ENCODE assay signal across 8 cellular contexts in genomic region chr11:95066721-95067041, GRCh38. TPM values are rescaled to one million over a fixed set of nuclear protein-coding genes. Genes with fewer than 3 reads are reported as not detected.
DNase-seq lines count a peak whose midpoint lies in the region; ATAC-seq, FAIRE-seq and TF ChIP-seq lines count a peak whose summit lies in the region.

Gene SRSF8, plus strand, starts transcription at chr11:95066919. Its CDS starts 308 bp downstream, at chr11:95067227.

- POLR2A ChIA-PET in AG04450 (lab: Yijun Ruan, JAX): interaction anchor here (0.6 to 2.6 kb wide), 8 partner anchors 10 to 1323 kb away, joined by 3 to 12 read pairs (median 4); partner anchors contain the start of genes CCDC82, CWC15, JRKL and KDM4D

- peak within 1 kb of the TSS; percentile 83 for H3K27ac ChIP-seq in AG04450 (ENCODE audit: low read depth, low read length)
- H3K27ac ChIP-seq in fibroblast of lung (ENCODE audit: insufficient read depth, low read length): peak within 1 kb of the TSS; percentile 82
- no peak within 1 kb of the TSS for H3K27ac ChIP-seq in neutrophil

- H3K79me2 ChIP-seq in fibroblast of lung (ENCODE audit: control insufficient read depth, insufficient read depth, low read length): peaks cover 15% of the 10 kb centered on the region

- H3K9me3 ChIP-seq in AG04450 (ENCODE audit: control insufficient read depth, insufficient read depth, low read length): no peaks in the 10 kb centered on the region
- H3K9me3 ChIP-seq in fibroblast of lung (ENCODE audit: control insufficient read depth, insufficient read depth, low read depth, low read length): no peaks in the 10 kb centered on the region
- no peaks in the 10 kb centered on the region for H3K9me3 ChIP-seq in neutrophil

- DNase-seq in AG04450 (ENCODE audit: low read depth, low spot score) (no peak), fibroblast of lung (ENCODE audit: low read depth in 2 of 2) (no peak), RCC 7860 (ENCODE audit: low spot score) (no peak)
- no peak for DNase-seq in stimulated activated CD4-positive, alpha-beta T cell treated with anti-CD3 and anti-CD28 coated beads, Interleukin-15, amount 100 ng/mL, for 24 hours

- H3K27me3 ChIP-seq in AG04450 (ENCODE audit: control insufficient read depth, insufficient read depth, low read length) (no peaks in the 10 kb centered on the region), fibroblast of lung (ENCODE audit: control insufficient read depth, insufficient read depth, low read length) (no peaks in the 10 kb centered on the region), neutrophil (peaks cover 66% of the 10 kb centered on the region)

- H3K4me1 ChIP-seq in fibroblast of lung (ENCODE audit: control insufficient read depth, extremely low read depth, insufficient read depth, low read length) (peaks cover 3% of the 10 kb centered on the region), neutrophil (ENCODE audit: control insufficient read depth in 1 of 2, insufficient read depth in 1 of 2, low read depth in 1 of 2, low read length in 1 of 2) (peaks cover 10 to 12% of the 10 kb centered on the region in 2 experiments)

- peak within 1 kb of the TSS; percentile 77 for H3K4me3 ChIP-seq in AG04450 (ENCODE audit: low read depth, low read length)
- H3K4me3 ChIP-seq in fibroblast of lung (replicated peaks in 1 of 4; ENCODE audit: control extremely low read depth in 1 of 4, insufficient read depth in 1 of 4, low read depth in 3 of 4, low read length in 4 of 4): peak within 1 kb of the TSS; percentile 83 to 92 (median 85)
- peak within 1 kb of the TSS; percentile 48 to 70 for H3K4me3 ChIP-seq in neutrophil (ENCODE audit: low read depth in 1 of 2, low read length in 1 of 2)

- FAIRE-seq in RCC 7860 (lab: Jason Lieb, UNC): no peak

- CTCF ChIA-PET in AG04450 (lab: Charles Lee): interaction anchor here (0.6 to 7.9 kb wide), 22 partner anchors 9 to 714 kb away, joined by 3 to 85 read pairs (median 6); partner anchors contain the start of gene ENDOD1

- peak; percentile 36 for ATAC-seq in GM19025 (IDR thresholded peaks at IDR 0.05; ENCODE audit: low read depth, unreplicated experiment)
- peak; percentile 36 for ATAC-seq in HG03175 (IDR thresholded peaks at IDR 0.05; ENCODE audit: unreplicated experiment)
- peak; percentile 51 for ATAC-seq in SK-N-SH treated with all-trans-retinoic acid at 6 μM for 48 hours

- TF ChIP-seq CTCF in AG04450 (IDR thresholded peaks at IDR 0.05; ENCODE audit: low read depth, low read length): no peak
- no peak for TF ChIP-seq CTCF in fibroblast of lung (conservative IDR thresholded peaks at IDR 0.05 in 1 of 2, IDR thresholded peaks at IDR 0.05 in 1 of 2; ENCODE audit: low read depth in 1 of 2, low read length in 2 of 2)
- TF ChIP-seq CTCF in neutrophil (IDR thresholded peaks at IDR 0.05): no peak

- H3K36me3 ChIP-seq in fibroblast of lung (ENCODE audit: control insufficient read depth, insufficient read depth, low read length): no peaks in the 10 kb centered on the region
- H3K36me3 ChIP-seq in neutrophil: no peaks in the 10 kb centered on the region

- no peaks in the 10 kb centered on the region for H4K20me1 ChIP-seq in fibroblast of lung (ENCODE audit: control insufficient read depth, extremely low read depth, insufficient read depth, low read length)

- H3K4me2 ChIP-seq in fibroblast of lung (ENCODE audit: extremely low read depth, insufficient read depth, low read length): peak within 1 kb of the TSS; percentile 79

- peak within 1 kb of the TSS; percentile 80 for H3K9ac ChIP-seq in fibroblast of lung (ENCODE audit: insufficient read depth, low read length)

- peak within 1 kb of the TSS; percentile 81 for H2AFZ ChIP-seq in fibroblast of lung (ENCODE audit: low read length)

TF ChIP-seq in SK-N-SH treated with all-trans-retinoic acid at 6 μM for 48 hours, 23 proteins besides CTCF, POLR2A, EP300 and RAD21:
- no peak for TF ChIP-seq ISL1 (CRISPR knock-in tag; IDR thresholded peaks at IDR 0.05)
- TF ChIP-seq ZC3H10 (CRISPR knock-in tag; IDR thresholded peaks at IDR 0.05): no peak
- no peak for TF ChIP-seq OSR1 (CRISPR knock-in tag; IDR thresholded peaks at IDR 0.05)
- no peak for TF ChIP-seq ZNF8 (CRISPR knock-in tag; IDR thresholded peaks at IDR 0.05)
- no peak for TF ChIP-seq ZNF70 (CRISPR knock-in tag; IDR thresholded peaks at IDR 0.05)
- TF ChIP-seq, protein P1, sequence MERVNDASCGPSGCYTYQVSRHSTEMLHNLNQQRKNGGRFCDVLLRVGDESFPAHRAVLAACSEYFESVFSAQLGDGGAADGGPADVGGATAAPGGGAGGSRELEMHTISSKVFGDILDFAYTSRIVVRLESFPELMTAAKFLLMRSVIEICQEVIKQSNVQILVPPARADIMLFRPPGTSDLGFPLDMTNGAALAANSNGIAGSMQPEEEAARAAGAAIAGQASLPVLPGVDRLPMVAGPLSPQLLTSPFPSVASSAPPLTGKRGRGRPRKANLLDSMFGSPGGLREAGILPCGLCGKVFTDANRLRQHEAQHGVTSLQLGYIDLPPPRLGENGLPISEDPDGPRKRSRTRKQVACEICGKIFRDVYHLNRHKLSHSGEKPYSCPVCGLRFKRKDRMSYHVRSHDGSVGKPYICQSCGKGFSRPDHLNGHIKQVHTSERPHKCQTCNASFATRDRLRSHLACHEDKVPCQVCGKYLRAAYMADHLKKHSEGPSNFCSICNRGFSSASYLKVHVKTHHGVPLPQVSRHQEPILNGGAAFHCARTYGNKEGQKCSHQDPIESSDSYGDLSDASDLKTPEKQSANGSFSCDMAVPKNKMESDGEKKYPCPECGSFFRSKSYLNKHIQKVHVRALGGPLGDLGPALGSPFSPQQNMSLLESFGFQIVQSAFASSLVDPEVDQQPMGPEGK (CRISPR knock-in tag; IDR thresholded peaks at IDR 0.05; ENCODE audit: borderline replicate concordance): no peak
- TF ChIP-seq TOX (CRISPR knock-in tag; IDR thresholded peaks at IDR 0.05; ENCODE audit: borderline replicate concordance): no peak
- no peak for TF ChIP-seq ZNF565 (CRISPR knock-in tag; conservative IDR thresholded peaks at IDR 0.05; ENCODE audit: low read depth)
- no peak for TF ChIP-seq SNAI2 (CRISPR knock-in tag; IDR thresholded peaks at IDR 0.05)
- TF ChIP-seq, protein P2, sequence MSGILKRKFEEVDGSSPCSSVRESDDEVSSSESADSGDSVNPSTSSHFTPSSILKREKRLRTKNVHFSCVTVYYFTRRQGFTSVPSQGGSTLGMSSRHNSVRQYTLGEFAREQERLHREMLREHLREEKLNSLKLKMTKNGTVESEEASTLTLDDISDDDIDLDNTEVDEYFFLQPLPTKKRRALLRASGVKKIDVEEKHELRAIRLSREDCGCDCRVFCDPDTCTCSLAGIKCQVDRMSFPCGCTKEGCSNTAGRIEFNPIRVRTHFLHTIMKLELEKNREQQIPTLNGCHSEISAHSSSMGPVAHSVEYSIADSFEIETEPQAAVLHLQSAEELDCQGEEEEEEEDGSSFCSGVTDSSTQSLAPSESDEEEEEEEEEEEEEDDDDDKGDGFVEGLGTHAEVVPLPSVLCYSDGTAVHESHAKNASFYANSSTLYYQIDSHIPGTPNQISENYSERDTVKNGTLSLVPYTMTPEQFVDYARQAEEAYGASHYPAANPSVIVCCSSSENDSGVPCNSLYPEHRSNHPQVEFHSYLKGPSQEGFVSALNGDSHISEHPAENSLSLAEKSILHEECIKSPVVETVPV (CRISPR knock-in tag; IDR thresholded peaks at IDR 0.05): no peak
- TF ChIP-seq CREB5 (CRISPR knock-in tag; IDR thresholded peaks at IDR 0.05; ENCODE audit: low read depth): no peak
- no peak for TF ChIP-seq BACH2 (CRISPR knock-in tag; IDR thresholded peaks at IDR 0.05; ENCODE audit: borderline replicate concordance)
- TF ChIP-seq CSDC2 (CRISPR knock-in tag; IDR thresholded peaks at IDR 0.05): no peak
- TF ChIP-seq ZFP30 (CRISPR knock-in tag; IDR thresholded peaks at IDR 0.05): no peak

RNA-seq across cellular contexts. Expression of gene SRSF8, which starts in this region (rescaled TPM):
- polyA plus RNA-seq in AG04450 (2011; rRNA removed): 22.4 and 28.4 TPM in 2 replicates
- 10.2 and 11.4 TPM in 2 replicates for polyA minus RNA-seq in AG04450 (2011; rRNA and poly(A)+ RNA removed)
- 15.7 and 16.3 TPM in 2 replicates for total RNA-seq in fibroblast of lung
- polyA plus RNA-seq in fibroblast of lung: 28.9 and 31.5 TPM in 2 replicates
- polyA plus RNA-seq in fibroblast of lung (2012): 27.1 and 28.7 TPM in 2 replicates
- polyA minus RNA-seq in fibroblast of lung (ENCODE audit: low replicate concordance): 17.0 and 20.8 TPM in 2 replicates
